8 cellular contexts compared by ENCODE assay signal in the genomic region with DNA sequence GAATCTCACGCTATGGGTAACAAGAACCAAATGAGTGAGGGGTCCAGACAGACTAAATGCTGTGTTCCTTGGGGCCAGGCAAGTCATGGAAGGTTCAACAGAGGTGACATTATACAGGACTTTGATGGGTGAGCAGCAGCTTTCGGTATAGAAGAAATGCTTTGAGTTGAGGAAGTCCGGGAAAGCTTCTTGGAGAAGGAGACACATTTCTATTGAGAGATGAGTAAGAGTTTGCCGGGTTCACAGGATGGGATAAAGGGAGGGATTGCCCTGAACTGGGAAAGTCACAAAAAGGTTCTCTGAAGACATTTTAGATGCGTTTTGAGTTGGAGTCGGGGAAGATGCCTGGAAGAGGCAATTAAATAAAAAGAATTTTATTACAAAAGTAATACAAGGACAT. TPM values are rescaled to one million over a fixed set of nuclear protein-coding genes. Genes with fewer than 3 reads are reported as not detected.
DNase-seq lines count a peak whose midpoint lies in the region; ATAC-seq, FAIRE-seq and TF ChIP-seq lines count a peak whose summit lies in the region.

No MANE protein-coding gene starts in this region.

- TF ChIP-seq CTCF in astrocyte (IDR thresholded peaks at IDR 0.05; ENCODE audit: insufficient read depth, low read depth, low read length) (no peak), lower lobe of right lung (IDR thresholded peaks at IDR 0.05) (no peak), tibial artery (IDR thresholded peaks at IDR 0.05) (no peak), GM10266 (IDR thresholded peaks at IDR 0.05; ENCODE audit: control insufficient read depth, insufficient read depth, low read depth, missing control alignments) (no peak)

- H3K27me3 ChIP-seq in astrocyte (ENCODE audit: insufficient read depth, low read length) (no peaks in the 10 kb centered on the region), lower lobe of right lung (ENCODE audit: low read depth) (no peaks in the 10 kb centered on the region), tibial artery (no peaks in the 10 kb centered on the region), aorta (ENCODE audit: control insufficient read depth in 1 of 2, insufficient read depth in 2 of 2, low read length in 1 of 2) (no peaks in the 10 kb centered on the region)

- no peak for DNase-seq in activated T-cell treated with anti-CD3 and anti-CD28 coated beads, Interleukin-2, amount 50 U/mL, for 72 hours
- no peak for DNase-seq in activated T-cell treated with anti-CD3 and anti-CD28 coated beads for 4 hours
- DNase-seq in astrocyte (ENCODE audit: low read depth), result no peak
- DNase-seq in lower lobe of right lung, result no peak
- no peak for DNase-seq in tibial artery
- no peak for DNase-seq in COR-L47 (lab: John Stamatoyannopoulos, UW)
- no peak for DNase-seq in GM10266 (ENCODE audit: extremely low spot score)
- no peak for DNase-seq in aorta

- peaks cover 13% of the 10 kb centered on the region for H3K4me1 Mint-ChIP-seq in activated T-cell treated with anti-CD3 and anti-CD28 coated beads, Interleukin-2, amount 50 U/mL, for 72 hours (ENCODE audit: low read depth)
- H3K4me1 Mint-ChIP-seq in astrocyte (ENCODE audit: low read depth, unreplicated experiment), result peaks cover 9% of the 10 kb centered on the region

- intact Hi-C loops in lower lobe of right lung (cut with DNase I) (no loop called here), tibial artery (cut with DNase I; ENCODE audit: low total_unique reads) (loop anchor here (10.0 kb wide), 1 partner anchor 146 kb away; no protein-coding TSS in a partner anchor), aorta (cut with DNase I) (loop anchor here (5.0 to 10.0 kb wide), 5 partner anchors 146 to 378 kb away; a partner anchor contains a TSS)

- H3K27ac Mint-ChIP-seq in activated T-cell treated with anti-CD3 and anti-CD28 coated beads, Interleukin-2, amount 50 U/mL, for 72 hours, result peak overlapping the region; percentile 48
- peak overlapping the region; percentile 0 for H3K27ac Mint-ChIP-seq in astrocyte (ENCODE audit: unreplicated experiment)

- no peaks in the 10 kb centered on the region for H3K9me3 ChIP-seq in astrocyte (ENCODE audit: insufficient read depth, low read depth, low read length)
- H3K9me3 ChIP-seq in lower lobe of right lung, result no peaks in the 10 kb centered on the region
- no peaks in the 10 kb centered on the region for H3K9me3 ChIP-seq in tibial artery
- H3K9me3 ChIP-seq in aorta (ENCODE audit: control insufficient read depth, low read length), result no peaks in the 10 kb centered on the region

- peak overlapping the region; percentile 71 for H3K4me3 ChIP-seq in astrocyte (ENCODE audit: insufficient read depth, low read depth, low read length)
- peak overlapping the region; percentile 80 for H3K4me3 ChIP-seq in lower lobe of right lung
- peak overlapping the region; percentile 65 to 85 for H3K4me3 ChIP-seq in tibial artery
- H3K4me3 ChIP-seq in aorta (ENCODE audit: low read length in 2 of 2), result peak overlapping the region in 1 of 2 donors; percentile 46

- H3K36me3 ChIP-seq in astrocyte (ENCODE audit: insufficient read depth, low read length) (no peaks in the 10 kb centered on the region), lower lobe of right lung (no peaks in the 10 kb centered on the region), tibial artery (no peaks in the 10 kb centered on the region), aorta (ENCODE audit: control insufficient read depth in 1 of 2, insufficient read depth in 2 of 2, low read length in 1 of 2) (no peaks in the 10 kb centered on the region)

- H2AFZ ChIP-seq in astrocyte (ENCODE audit: low read depth, low read length), result peak overlapping the region; percentile 99

- no peak for ATAC-seq in activated T-cell treated with anti-CD3 and anti-CD28 coated beads, Interleukin-2, amount 50 U/mL, for 72 hours (replicated peaks in 1 of 2)
- no peak for ATAC-seq in lower lobe of right lung
- no peak for ATAC-seq in aorta (ENCODE audit: low FRiP score)

- WGBS in aorta, 2 donors, result 49 to 56% methylated on average over 6 of the region's 6 CpGs

- H3K4me2 ChIP-seq in astrocyte (ENCODE audit: low read length), result peak overlapping the region; percentile 97

- peak overlapping the region; percentile 84 for H3K9ac ChIP-seq in astrocyte (ENCODE audit: low read length)

- H3K27me3 Mint-ChIP-seq in activated T-cell treated with anti-CD3 and anti-CD28 coated beads, Interleukin-2, amount 50 U/mL, for 72 hours (ENCODE audit: low read depth), result peaks cover 7% of the 10 kb centered on the region
- H3K27me3 Mint-ChIP-seq in astrocyte (ENCODE audit: low read depth, unreplicated experiment), result peaks cover 13% of the 10 kb centered on the region

- no peaks in the 10 kb centered on the region for H3K36me3 Mint-ChIP-seq in activated T-cell treated with anti-CD3 and anti-CD28 coated beads, Interleukin-2, amount 50 U/mL, for 72 hours (ENCODE audit: insufficient read depth in 2 of 2)
- H3K36me3 Mint-ChIP-seq in astrocyte (ENCODE audit: low read depth, unreplicated experiment), result peaks cover 9% of the 10 kb centered on the region

- no peaks in the 10 kb centered on the region for H3K79me2 ChIP-seq in astrocyte (ENCODE audit: insufficient read depth, low read length)

- peaks cover 20% of the 10 kb centered on the region for H4K20me1 ChIP-seq in astrocyte (ENCODE audit: insufficient read depth, low read length)

- H3K4me1 ChIP-seq in astrocyte (ENCODE audit: insufficient read depth, low read length), result peaks cover 17% of the 10 kb centered on the region
- peaks cover 19% of the 10 kb centered on the region for H3K4me1 ChIP-seq in lower lobe of right lung
- peaks cover 0 to 25% (median 19%) of the 10 kb centered on the region in 4 donors for H3K4me1 ChIP-seq in tibial artery
- H3K4me1 ChIP-seq in aorta (ENCODE audit: control insufficient read depth in 1 of 2, insufficient read depth in 2 of 2, low read length in 2 of 2), result no peaks in the 10 kb centered on the region

- no peaks in the 10 kb centered on the region for H3K9me3 Mint-ChIP-seq in activated T-cell treated with anti-CD3 and anti-CD28 coated beads, Interleukin-2, amount 50 U/mL, for 72 hours
- no peaks in the 10 kb centered on the region for H3K9me3 Mint-ChIP-seq in astrocyte (ENCODE audit: unreplicated experiment)

- peak overlapping the region; percentile 80 to 89 for H3K4me3 Mint-ChIP-seq in activated T-cell treated with anti-CD3 and anti-CD28 coated beads, Interleukin-2, amount 50 U/mL, for 72 hours
- H3K4me3 Mint-ChIP-seq in astrocyte (ENCODE audit: unreplicated experiment), result peak overlapping the region; percentile 82

- no peak for FAIRE-seq in astrocyte (lab: Jason Lieb, UNC)

- H3K27ac ChIP-seq in astrocyte (ENCODE audit: low read depth, low read length), result no peak overlapping the region
- no peak overlapping the region for H3K27ac ChIP-seq in lower lobe of right lung
- H3K27ac ChIP-seq in tibial artery, result peak overlapping the region; percentile 55 to 56
- H3K27ac ChIP-seq in aorta (ENCODE audit: low read depth in 1 of 2, low read length in 2 of 2), result no peak overlapping the region

RNA-seq across cellular contexts. Expression of a gene that starts 0.6 kb away (rescaled TPM):
- total RNA-seq in activated T-cell treated with anti-CD3 and anti-CD28 coated beads, Interleukin-2, amount 50 U/mL, for 72 hours, result 1 to 10 TPM; 2.5 to 4.1 TPM
- 10.1 and 15.6 TPM in 2 replicates for total RNA-seq in astrocyte
- 2.4 TPM for total RNA-seq in lower lobe of right lung
- 10 to 100 TPM in 1 of 2 donors, 1 to 10 TPM in 1; 3.9 to 14.4 TPM for total RNA-seq in aorta
- 1 to 10 TPM; 1.5 to 2.5 TPM for polyA plus RNA-seq in aorta

RNA-seq across cellular contexts. Expression of a gene that starts 43.7 kb away (rescaled TPM):
- total RNA-seq in activated T-cell treated with anti-CD3 and anti-CD28 coated beads, Interleukin-2, amount 50 U/mL, for 72 hours, result 100 to 1,000 TPM; 217 to 223 TPM
- 126 and 138 TPM in 2 replicates for total RNA-seq in astrocyte
- total RNA-seq in lower lobe of right lung, result 103 TPM
- 10 to 100 TPM; 87.4 to 95.6 TPM for total RNA-seq in aorta
- polyA plus RNA-seq in aorta, result 10 to 100 TPM; 71.8 to 77.8 TPM

Comparison
In these comparisons a context has a peak if more than half of its experiments do, and no peak if none do; other contexts are left out.
1. H3K27ac ChIP-seq: peak in tibial artery (2 of 2); none in astrocyte (single experiment), lower lobe of right lung (single experiment) and aorta (0 of 2).